11 cellular contexts compared by ENCODE assay signal in genomic region chr6:11241793-11242201, GRCh38. TPM values are rescaled to one million over a fixed set of nuclear protein-coding genes. Genes with fewer than 3 reads are reported as not detected.
DNase-seq lines count a peak whose midpoint lies in the region; ATAC-seq and TF ChIP-seq lines count a peak whose summit lies in the region.
"Had no signal": no experiment of that assay in that cellular context is flagged by ENCODE, and none has a peak within 500 bp of the region (broad histone marks: within the 10 kb centered on the region; RNA-seq: fewer than 3 reads in every experiment).

No MANE protein-coding gene starts in this region.

- H3K27ac ChIP-seq in right atrium auricular region, result no peak overlapping the region
- no peak overlapping the region for H3K27ac ChIP-seq in ovary
- H3K27ac ChIP-seq: BLaER1 treated with 17β-estradiol and CSF1 and Interleukin-3, amounts not matched to agents 10 nM and 100 nM had no signal

- H3K4me3 ChIP-seq in astrocyte of the spinal cord (ENCODE audit: low read depth, low read length), result no peak overlapping the region
- no peak overlapping the region for H3K4me3 ChIP-seq in right atrium auricular region
- H3K4me3 ChIP-seq in ovary, result no peak overlapping the region
- H3K4me3 ChIP-seq: BLaER1 treated with 17β-estradiol and CSF1 and Interleukin-3, amounts not matched to agents 10 nM and 100 nM; HAP-1 had no signal

- WGBS in ovary, 3 donors, result 4 to 35% (median 7%) methylated on average over 17 of the region's 17 CpGs

- no peaks in the 10 kb centered on the region for H3K27me3 ChIP-seq in right atrium auricular region
- no peaks in the 10 kb centered on the region for H3K27me3 ChIP-seq in ovary
- H3K27me3 ChIP-seq: BLaER1 treated with 17β-estradiol and CSF1 and Interleukin-3, amounts not matched to agents 10 nM and 100 nM had no signal

- H3K36me3 ChIP-seq in right atrium auricular region (no peaks in the 10 kb centered on the region), ovary (no peaks in the 10 kb centered on the region)
- H3K36me3 ChIP-seq: HAP-1 had no signal

- H3K9me3 ChIP-seq in right atrium auricular region, result no peaks in the 10 kb centered on the region
- H3K9me3 ChIP-seq in ovary, result no peaks in the 10 kb centered on the region
- H3K9me3 ChIP-seq: BLaER1 treated with 17β-estradiol and CSF1 and Interleukin-3, amounts not matched to agents 10 nM and 100 nM; HAP-1 had no signal

- no peak for DNase-seq in AG09319 (ENCODE audit: extremely low read depth, low read depth)
- DNase-seq in astrocyte of the spinal cord (ENCODE audit: low read depth, low spot score), result peak; percentile 54
- peak; percentile 83 for DNase-seq in right atrium auricular region (ENCODE audit: low spot score)
- peak; percentile 77 to 90 (median 83) for DNase-seq in ovary
- DNase-seq in NCI-H2029 (lab: John Stamatoyannopoulos, UW), result no peak
- no peak for DNase-seq in natural killer cell treated with Interleukin-12 subunit alpha and Interleukin-12 subunit beta and Interleukin-15 and Interleukin-18, amount 100 ng/mL, for 72 hours (ENCODE audit: low spot score)
- no peak for DNase-seq in activated effector memory CD4-positive, alpha-beta T cell treated with Interleukin-2 at 50 U/mL for 16 hours
- DNase-seq: activated B cell treated with CpG ODN at 0.5 μM for 24 hours had no signal

- H3K9me3 Mint-ChIP-seq in natural killer cell treated with Interleukin-12 subunit alpha and Interleukin-12 subunit beta and Interleukin-15 and Interleukin-18, amount 100 ng/mL, for 72 hours, result no peaks in the 10 kb centered on the region
- H3K9me3 Mint-ChIP-seq: activated B cell treated with CpG ODN at 0.5 μM for 24 hours had no signal

- peaks cover 17 to 28% of the 10 kb centered on the region in 2 donors for H3K4me1 Mint-ChIP-seq in natural killer cell treated with Interleukin-12 subunit alpha and Interleukin-12 subunit beta and Interleukin-15 and Interleukin-18, amount 100 ng/mL, for 72 hours (ENCODE audit: low read depth in 2 of 2)

- no peak overlapping the region for H3K4me3 Mint-ChIP-seq in natural killer cell treated with Interleukin-12 subunit alpha and Interleukin-12 subunit beta and Interleukin-15 and Interleukin-18, amount 100 ng/mL, for 72 hours
- H3K4me3 Mint-ChIP-seq: activated B cell treated with CpG ODN at 0.5 μM for 24 hours had no signal

- H3K4me1 ChIP-seq in right atrium auricular region (peaks cover 0 to 6% of the 10 kb centered on the region in 2 donors), ovary (ENCODE audit: insufficient read depth) (peaks cover 8% of the 10 kb centered on the region)

- intact Hi-C loops in ovary (cut with DNase I), result loop anchor here in 3 of 4 donors (5.0 kb wide), 1 partner anchor 256 kb away; no protein-coding TSS in a partner anchor

- no peak overlapping the region for H3K27ac Mint-ChIP-seq in natural killer cell treated with Interleukin-12 subunit alpha and Interleukin-12 subunit beta and Interleukin-15 and Interleukin-18, amount 100 ng/mL, for 72 hours
- H3K27ac Mint-ChIP-seq: activated B cell treated with CpG ODN at 0.5 μM for 24 hours had no signal

- H3K36me3 Mint-ChIP-seq in natural killer cell treated with Interleukin-12 subunit alpha and Interleukin-12 subunit beta and Interleukin-15 and Interleukin-18, amount 100 ng/mL, for 72 hours, result peaks cover 21% of the 10 kb centered on the region

- ATAC-seq in HG03439 (IDR thresholded peaks at IDR 0.05; ENCODE audit: unreplicated experiment), result no peak
- no peak for ATAC-seq in natural killer cell treated with Interleukin-12 subunit alpha and Interleukin-12 subunit beta and Interleukin-15 and Interleukin-18, amount 100 ng/mL, for 72 hours

- no peak for TF ChIP-seq EP300 in ovary (IDR thresholded peaks at IDR 0.05)

- H3K27me3 Mint-ChIP-seq in natural killer cell treated with Interleukin-12 subunit alpha and Interleukin-12 subunit beta and Interleukin-15 and Interleukin-18, amount 100 ng/mL, for 72 hours, result no peaks in the 10 kb centered on the region
- H3K27me3 Mint-ChIP-seq: activated B cell treated with CpG ODN at 0.5 μM for 24 hours had no signal

- no peak for TF ChIP-seq POLR2A in ovary (IDR thresholded peaks at IDR 0.05)

- TF ChIP-seq CTCF in AG09319 (IDR thresholded peaks at IDR 0.05; ENCODE audit: low read depth, low read length), result peak; percentile 74
- peak; percentile 82 for TF ChIP-seq CTCF in astrocyte of the spinal cord (IDR thresholded peaks at IDR 0.05; ENCODE audit: low read depth, low read length)
- TF ChIP-seq CTCF in right atrium auricular region (IDR thresholded peaks at IDR 0.05), result peak; percentile 31 to 75
- TF ChIP-seq CTCF in ovary (IDR thresholded peaks at IDR 0.05), result peak; percentile 53 to 88 (median 66)

- in situ Hi-C loops in astrocyte of the spinal cord (cut with HindIII; ENCODE audit: low sequenced_read_pairs), result no loop called here

RNA-seq across cellular contexts. Expression of gene NEDD9, which starts 9.3 kb away (rescaled TPM):
- total RNA-seq in right atrium auricular region, result 10 to 100 TPM; 47.3 to 56.2 TPM
- 10 to 100 TPM in 5 of 7 donors, 1 to 10 TPM in 2; 5.0 to 49.4 (median 17.4) TPM for total RNA-seq in ovary
- polyA plus RNA-seq in ovary, result 10 to 100 TPM in 1 of 2 donors, 1 to 10 TPM in 1; 8.7 to 13.7 TPM
- total RNA-seq in natural killer cell treated with Interleukin-12 subunit alpha and Interleukin-12 subunit beta and Interleukin-15 and Interleukin-18, amount 100 ng/mL, for 72 hours, result 10 to 100 TPM; 59.9 to 81.3 TPM

Comparison
In these comparisons a context has a peak if more than half of its experiments do, and no peak if none do; other contexts are left out.
1. DNase-seq: peak in astrocyte of the spinal cord (single experiment), right atrium auricular region (single experiment) and ovary (5 of 5); none in AG09319 (single experiment), NCI-H2029 (single experiment), natural killer cell treated with Interleukin-12 subunit alpha and Interleukin-12 subunit beta and Interleukin-15 and Interleukin-18, amount 100 ng/mL, for 72 hours (single experiment) and activated effector memory CD4-positive, alpha-beta T cell treated with Interleukin-2 at 50 U/mL for 16 hours (single experiment).
2. Peak in every context shown above with its lines, with median percentiles within 50 percentile points of each other: CTCF ChIP-seq.